In genomic region chr19:1651548-1652394, GRCh38 we compare ENCODE assay signal across 8 cellular contexts. TPM values are rescaled to one million over a fixed set of nuclear protein-coding genes. Genes with fewer than 3 reads are reported as not detected.
DNase-seq lines count a peak whose midpoint lies in the region; ATAC-seq and TF ChIP-seq lines count a peak whose summit lies in the region.

No MANE protein-coding gene starts in this region.

- TF ChIP-seq CTCF in AG04449 (IDR thresholded peaks at IDR 0.05; ENCODE audit: insufficient read depth, low read length, missing control alignments) (no peak), breast epithelium (IDR thresholded peaks at IDR 0.05) (no peak)

- H3K36me3 Mint-ChIP-seq in T-helper 17 cell (ENCODE audit: low read depth), result no peaks in the 10 kb centered on the region

- CTCF ChIA-PET in AG04449 (lab: Yijun Ruan, JAX), result interaction anchor here (1.1 to 1.9 kb wide), 3 partner anchors 15 to 106 kb away, joined by 3 to 4 read pairs (median 4); no protein-coding TSS in a partner anchor

- H3K27ac ChIP-seq in breast epithelium, result peak overlapping the region; percentile 57 to 100

- peaks cover 2% of the 10 kb centered on the region for H3K27me3 Mint-ChIP-seq in T-helper 17 cell

- peaks cover 9% of the 10 kb centered on the region for H3K36me3 ChIP-seq in H7 (replicated peaks; ENCODE audit: control insufficient read depth, insufficient read depth, low read length)
- no peaks in the 10 kb centered on the region for H3K36me3 ChIP-seq in breast epithelium

- TF ChIP-seq POLR2A in breast epithelium (IDR thresholded peaks at IDR 0.05), result no peak

- peak overlapping the region; percentile 71 for H3K4me3 ChIP-seq in AG04449 (ENCODE audit: low read depth, low read length)
- H3K4me3 ChIP-seq in H7 (ENCODE audit: insufficient read depth, low read depth, low read length), result peak overlapping the region; percentile 73
- H3K4me3 ChIP-seq in breast epithelium, result peak overlapping the region; percentile 82 to 98 (median 85)

- H3K9me3 ChIP-seq in T-helper 17 cell (ENCODE audit: control insufficient read depth, low read length, poor library complexity, severe bottlenecking) (no peaks in the 10 kb centered on the region), breast epithelium (no peaks in the 10 kb centered on the region)

- ATAC-seq in T-helper 17 cell, result no peak
- ATAC-seq in GM21526 (IDR thresholded peaks at IDR 0.05; ENCODE audit: low FRiP score, unreplicated experiment), result no peak

- H3K27ac Mint-ChIP-seq in T-helper 17 cell, result peak overlapping the region; percentile 86

- H3K27me3 ChIP-seq in H7 (ENCODE audit: control insufficient read depth, insufficient read depth, low read length), result no peaks in the 10 kb centered on the region
- H3K27me3 ChIP-seq in breast epithelium, result no peaks in the 10 kb centered on the region

- POLR2A ChIA-PET in AG04449 (lab: Yijun Ruan, JAX), result interaction anchor here (1.1 kb wide), 1 partner anchor 46 kb away, joined by 9 read pairs; the partner anchor contains the start of gene UQCR11

- DNase-seq in AG04449 (ENCODE audit: low read depth, low spot score) (no peak), H7 (peak; percentile 87), T-helper 17 cell (peak in 2 of 3 donors; percentile 32 to 39), breast epithelium (ENCODE audit: low spot score in 2 of 2) (peak in 1 of 2 donors; percentile 34), left kidney (ENCODE audit: low read depth, low spot score) (peak; percentile 79), HPDE6-E6E7 (ENCODE audit: extremely low spot score) (no peak)
- peak; percentile 39 for DNase-seq in stimulated activated CD8-positive, alpha-beta memory T cell treated with anti-CD3 and anti-CD28 coated beads, Interleukin-12 subunit alpha, Interleukin-12 subunit beta, amount 100 ng/mL, for 4 hours (ENCODE audit: low read depth)

- peaks cover 5% of the 10 kb centered on the region in 2 donors for H3K4me1 ChIP-seq in breast epithelium

- intact Hi-C loops in breast epithelium (cut with DNase I; ENCODE audit: low total_unique reads), result loop anchor here (2.0 kb wide), 1 partner anchor 19 kb away; no protein-coding TSS in a partner anchor

- peaks cover 12% of the 10 kb centered on the region for H3K4me1 Mint-ChIP-seq in T-helper 17 cell

- H3K4me3 Mint-ChIP-seq in T-helper 17 cell, result peak overlapping the region; percentile 95

RNA-seq across cellular contexts. Expression of gene TCF3, which starts 0.6 kb away (rescaled TPM):
- 277 and 293 TPM in 2 replicates for total RNA-seq in H7 (2014; rRNA removed; shearing (Covaris generic))
- total RNA-seq in T-helper 17 cell (10 to 100 TPM; 46.9 to 47.4 TPM), breast epithelium (10 to 100 TPM; 38.6 to 45.3 (median 42.3) TPM)

RNA-seq across cellular contexts. Expression of gene UQCR11, which starts 46.5 kb away (rescaled TPM):
- 103 and 111 TPM in 2 replicates for total RNA-seq in H7 (2014; rRNA removed; shearing (Covaris generic))
- total RNA-seq in T-helper 17 cell (100 to 1,000 TPM; 125 to 128 TPM), breast epithelium (100 to 1,000 TPM in 1 of 3 donors, 10 to 100 TPM in 2; 59.6 to 117 (median 63.4) TPM)

RNA-seq across cellular contexts. Expression of gene MBD3, which starts 59.1 kb away (rescaled TPM):
- total RNA-seq in H7 (2014; rRNA removed; shearing (Covaris generic)), result 105 and 114 TPM in 2 replicates
- total RNA-seq in T-helper 17 cell, result 10 to 100 TPM; 37.9 to 40.6 TPM
- 10 to 100 TPM; 51.8 to 71.3 (median 70.8) TPM for total RNA-seq in breast epithelium

Comparison
In these comparisons a context has a peak if more than half of its experiments do, and no peak if none do; other contexts are left out.
1. DNase-seq: peak in H7 (single experiment), T-helper 17 cell (2 of 3), left kidney (single experiment) and stimulated activated CD8-positive, alpha-beta memory T cell treated with anti-CD3 and anti-CD28 coated beads, Interleukin-12 subunit alpha, Interleukin-12 subunit beta, amount 100 ng/mL, for 4 hours (single experiment); none in AG04449 (single experiment) and HPDE6-E6E7 (single experiment).
2. Peak in every context shown above with its lines, with median percentiles within 50 percentile points of each other: H3K4me3 ChIP-seq.